In genomic region chrX:133475521-133475920, GRCh38 we compare ENCODE assay signal across 16 cellular contexts.
"Had no signal": no experiment of that assay in that cellular context is flagged by ENCODE, and none has a peak within 500 bp of the region (broad histone marks: within the 10 kb centered on the region; RNA-seq: fewer than 3 reads in every experiment).

No MANE protein-coding gene starts in this region.

- H3K36me3 ChIP-seq: breast epithelium had no signal

- H3K4me1 ChIP-seq: breast epithelium, testis had no signal

- ATAC-seq: activated CD8-positive, alpha-beta T cell treated with anti-CD3 and anti-CD28 coated beads, Interleukin-2, amount 10 ng/mL, durations not matched to agents 7 days and 5 days; stimulated activated naive B cell treated with anti-CD40 and anti-IgM and Interleukin-4, amounts not matched to agents 10 μg/mL and 1 μg/mL and 100 μg/mL, for 72 hours had no signal

- H3K4me3 ChIP-seq: breast epithelium, hepatocyte, testis had no signal

- H3K27ac ChIP-seq: breast epithelium, hepatocyte, testis had no signal

- H3K9me3 ChIP-seq: breast epithelium, testis had no signal

- DNase-seq: activated CD4-positive, alpha-beta T cell treated with anti-CD3 and anti-CD28 coated beads for 1 hour; activated CD4-positive, alpha-beta T cell treated with anti-CD3 and anti-CD28 coated beads, Interleukin-2, amount 50 U/mL, for 1 hour; activated CD8-positive, alpha-beta T cell treated with anti-CD3 and anti-CD28 coated beads, Interleukin-2, amount 10 ng/mL, durations not matched to agents 7 days and 5 days; activated gamma-delta T cell treated with Interleukin-2 at 50 U/mL for 16 hours; cerebellar nuclear complex; foreskin fibroblast; kidney glomerular epithelial cell; occipital lobe; posterior cingulate gyrus; stimulated activated CD4-positive, alpha-beta T cell treated with anti-CD3 and anti-CD28 coated beads, Interleukin-2, amount 100 ng/mL, for 48 hours; stimulated activated CD8-positive, alpha-beta memory T cell treated with anti-CD3 and anti-CD28 coated beads, Interleukin-4, amount 100 ng/mL, for 48 hours; stimulated activated naive B cell treated with anti-CD40 and anti-IgM and Interleukin-4, amounts not matched to agents 10 μg/mL and 1 μg/mL and 100 μg/mL, for 72 hours; T-helper 1 cell; testis had no signal

- H3K27me3 ChIP-seq: hepatocyte, testis had no signal
